Comparison of ENCODE assay signal across 9 cellular contexts in the genomic region with DNA sequence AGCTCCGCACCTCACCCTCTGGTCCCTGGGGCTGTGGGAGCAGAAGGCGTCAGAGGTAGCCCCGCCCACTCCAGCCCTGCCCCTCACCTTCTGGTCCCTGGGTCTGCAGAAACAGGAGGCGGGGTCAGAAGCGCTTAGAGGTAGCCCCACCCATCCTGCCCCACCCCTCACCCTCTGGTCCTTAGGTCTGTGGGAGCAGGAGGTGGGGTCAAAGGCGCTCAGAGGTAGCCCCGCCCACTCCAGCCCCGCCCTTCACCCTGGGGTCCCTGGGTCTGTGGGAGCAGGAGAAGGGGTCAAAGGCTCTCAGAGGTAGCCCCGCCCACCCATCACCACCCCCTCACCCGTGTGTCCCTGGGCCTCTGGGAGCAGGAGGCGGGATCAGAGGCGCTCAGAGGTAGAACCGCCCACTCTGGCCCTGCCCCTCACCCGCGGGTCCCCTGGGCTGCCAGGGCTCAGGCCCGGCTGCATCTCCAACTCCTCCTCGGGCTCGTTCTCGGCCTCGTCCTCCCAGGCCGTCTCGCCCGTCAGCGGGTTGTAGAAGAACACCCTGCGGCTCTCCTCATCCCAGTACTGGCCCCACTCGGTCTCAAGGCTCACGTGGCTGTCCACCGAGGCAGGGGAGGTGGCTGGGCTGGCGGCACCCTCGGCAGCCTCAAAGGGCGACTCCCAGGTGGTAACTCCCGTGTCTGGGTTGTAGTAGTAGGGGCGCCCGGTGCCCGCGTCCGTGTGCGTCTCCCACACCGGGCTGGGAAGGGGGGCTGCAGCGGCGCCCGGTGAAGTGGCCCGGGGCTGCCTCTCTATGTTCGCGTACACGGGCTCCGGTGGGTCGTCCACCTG. TPM values are rescaled to one million over a fixed set of nuclear protein-coding genes. Genes with fewer than 3 reads are reported as not detected.
DNase-seq lines count a peak whose midpoint lies in the region; ATAC-seq and TF ChIP-seq lines count a peak whose summit lies in the region.
"Had no signal": no experiment of that assay in that cellular context is flagged by ENCODE, and none has a peak within 500 bp of the region (broad histone marks: within the 10 kb centered on the region; RNA-seq: fewer than 3 reads in every experiment).

No MANE protein-coding gene starts in this region.

- peak in 1 of 3 donors; percentile 54 for DNase-seq in CD4-positive, CD25-positive, alpha-beta regulatory T cell
- DNase-seq in NAMALWA (ENCODE audit: low spot score) (peak; percentile 33), fibroblast of lung (ENCODE audit: low read depth in 2 of 2) (peak in 1 of 2 donors; percentile 15), neural progenitor cell (ENCODE audit: low spot score) (peak; percentile 97), DMS114 treated with DMSO at 0.1 percent for 48 hours (lab: John Stamatoyannopoulos, UW; ENCODE audit: unreplicated experiment) (no peak), kidney glomerular epithelial cell (lab: John Stamatoyannopoulos, UW) (no peak), PC-9 (no peak)
- DNase-seq: effector memory CD8-positive, alpha-beta T cell had no signal

- H3K9me3 Mint-ChIP-seq in CD4-positive, CD25-positive, alpha-beta regulatory T cell, result no peaks in the 10 kb centered on the region
- H3K9me3 Mint-ChIP-seq in neural progenitor cell, result no peaks in the 10 kb centered on the region
- H3K9me3 Mint-ChIP-seq: effector memory CD8-positive, alpha-beta T cell had no signal

- CTCF ChIA-PET in PC-9 (lab: Charles Lee), result no interaction called here

- H2AFZ ChIP-seq in fibroblast of lung (ENCODE audit: low read length) (peak overlapping the region; percentile 39), neural progenitor cell (replicated peaks) (peak overlapping the region; percentile 90), PC-9 (no peak overlapping the region)

- no peak overlapping the region for H3K27ac ChIP-seq in CD4-positive, CD25-positive, alpha-beta regulatory T cell (ENCODE audit: insufficient read depth, low read length, poor library complexity, severe bottlenecking)
- H3K27ac ChIP-seq in fibroblast of lung (ENCODE audit: insufficient read depth, low read length) (no peak overlapping the region), neural progenitor cell (no peak overlapping the region), PC-9 (no peak overlapping the region)

- BruUV-seq in PC-9 (replicated peaks; lab: Mats Ljungman, UMichigan), result no TSS peak

- peaks cover 30% of the 10 kb centered on the region for H3K36me3 Mint-ChIP-seq in CD4-positive, CD25-positive, alpha-beta regulatory T cell
- H3K36me3 Mint-ChIP-seq in neural progenitor cell, result no peaks in the 10 kb centered on the region

- POLR2A ChIA-PET in PC-9 (lab: Charles Lee; ENCODE audit: unreplicated experiment), result no interaction called here

- H3F3A ChIP-seq in neural progenitor cell (ENCODE audit: low read depth), result peaks cover 4% of the 10 kb centered on the region
- H3F3A ChIP-seq in PC-9 (ENCODE audit: insufficient read depth, low read depth), result peaks cover 33% of the 10 kb centered on the region; the same call in 1 of the 2 replicates

- no peak overlapping the region for H3K9ac ChIP-seq in fibroblast of lung (ENCODE audit: insufficient read depth, low read length)
- no peak overlapping the region for H3K9ac ChIP-seq in neural progenitor cell

- intact Hi-C loops in PC-9 (cut with micrococcal nuclease; ENCODE audit: unreplicated experiment), result no loop called here

- no peaks in the 10 kb centered on the region for H3K9me3 ChIP-seq in CD4-positive, CD25-positive, alpha-beta regulatory T cell (ENCODE audit: control insufficient read depth in 2 of 2, low read length in 2 of 2)
- H3K9me3 ChIP-seq in fibroblast of lung (ENCODE audit: control insufficient read depth, insufficient read depth, low read depth, low read length) (no peaks in the 10 kb centered on the region), neural progenitor cell (ENCODE audit: low read depth) (no peaks in the 10 kb centered on the region), PC-9 (ENCODE audit: insufficient read depth, low read depth) (no peaks in the 10 kb centered on the region)

- TF ChIP-seq CTCF in fibroblast of lung (conservative IDR thresholded peaks at IDR 0.05 in 1 of 2, IDR thresholded peaks at IDR 0.05 in 1 of 2; ENCODE audit: low read depth in 1 of 2, low read length in 2 of 2) (no peak), neural progenitor cell (IDR thresholded peaks at IDR 0.05) (no peak), PC-9 (conservative IDR thresholded peaks at IDR 0.05) (no peak)

- peaks cover 40% of the 10 kb centered on the region for H3K4me1 ChIP-seq in CD4-positive, CD25-positive, alpha-beta regulatory T cell (ENCODE audit: control insufficient read depth, insufficient read depth, low read length, poor library complexity, severe bottlenecking)
- H3K4me1 ChIP-seq in fibroblast of lung (ENCODE audit: control insufficient read depth, extremely low read depth, insufficient read depth, low read length), result peaks cover 2% of the 10 kb centered on the region
- peaks cover 13% of the 10 kb centered on the region for H3K4me1 ChIP-seq in neural progenitor cell
- H3K4me1 ChIP-seq in PC-9 (replicated peaks; ENCODE audit: insufficient read depth), result no peaks in the 10 kb centered on the region

- H3K4me3 ChIP-seq in CD4-positive, CD25-positive, alpha-beta regulatory T cell (ENCODE audit: low read depth, low read length), result no peak overlapping the region
- H3K4me3 ChIP-seq in fibroblast of lung (replicated peaks in 1 of 4; ENCODE audit: control extremely low read depth in 1 of 4, insufficient read depth in 1 of 4, low read depth in 3 of 4, low read length in 4 of 4) (no peak overlapping the region), neural progenitor cell (peak overlapping the region; percentile 51), PC-9 (no peak overlapping the region)

- peaks cover 0 to 49% (median 32%) of the 10 kb centered on the region in 4 donors for H3K4me1 Mint-ChIP-seq in CD4-positive, CD25-positive, alpha-beta regulatory T cell
- H3K4me1 Mint-ChIP-seq in neural progenitor cell, result peaks cover 24% of the 10 kb centered on the region

- no peaks in the 10 kb centered on the region for H3K27me3 Mint-ChIP-seq in CD4-positive, CD25-positive, alpha-beta regulatory T cell
- H3K27me3 Mint-ChIP-seq in neural progenitor cell (ENCODE audit: insufficient read depth, low read depth), result peaks cover 4% of the 10 kb centered on the region
- H3K27me3 Mint-ChIP-seq: effector memory CD8-positive, alpha-beta T cell had no signal

- no peaks in the 10 kb centered on the region for H3K27me3 ChIP-seq in CD4-positive, CD25-positive, alpha-beta regulatory T cell (ENCODE audit: control insufficient read depth, insufficient read depth, low read length)
- H3K27me3 ChIP-seq in fibroblast of lung (ENCODE audit: control insufficient read depth, insufficient read depth, low read length) (peaks cover 8% of the 10 kb centered on the region), neural progenitor cell (no peaks in the 10 kb centered on the region), PC-9 (ENCODE audit: insufficient read depth, low read depth) (no peaks in the 10 kb centered on the region)

- H4K20me1 ChIP-seq in fibroblast of lung (ENCODE audit: control insufficient read depth, extremely low read depth, insufficient read depth, low read length) (peaks cover 2% of the 10 kb centered on the region), neural progenitor cell (ENCODE audit: low read depth) (no peaks in the 10 kb centered on the region), PC-9 (ENCODE audit: insufficient read depth) (peaks cover 60% of the 10 kb centered on the region)

- H3K36me3 ChIP-seq in CD4-positive, CD25-positive, alpha-beta regulatory T cell (ENCODE audit: control insufficient read depth, insufficient read depth, low read length), result peaks cover 58% of the 10 kb centered on the region
- no peaks in the 10 kb centered on the region for H3K36me3 ChIP-seq in fibroblast of lung (ENCODE audit: control insufficient read depth, insufficient read depth, low read length)
- H3K36me3 ChIP-seq in neural progenitor cell, result no peaks in the 10 kb centered on the region
- peaks cover 42% of the 10 kb centered on the region for H3K36me3 ChIP-seq in PC-9 (ENCODE audit: low read depth)

- no peaks in the 10 kb centered on the region for H3K9me2 ChIP-seq in PC-9 (ENCODE audit: insufficient read depth)

- H3K27ac Mint-ChIP-seq in CD4-positive, CD25-positive, alpha-beta regulatory T cell, result peak overlapping the region in 2 of 3 donors; percentile 15 to 44
- no peak overlapping the region for H3K27ac Mint-ChIP-seq in neural progenitor cell

- H3K4me2 ChIP-seq in fibroblast of lung (ENCODE audit: extremely low read depth, insufficient read depth, low read length), result peak overlapping the region; percentile 59
- peak overlapping the region; percentile 87 for H3K4me2 ChIP-seq in neural progenitor cell
- H3K4me2 ChIP-seq in PC-9, result no peak overlapping the region

- H3K79me2 ChIP-seq in fibroblast of lung (ENCODE audit: control insufficient read depth, insufficient read depth, low read length), result no peaks in the 10 kb centered on the region
- H3K79me2 ChIP-seq in neural progenitor cell (ENCODE audit: low read depth), result no peaks in the 10 kb centered on the region
- peaks cover 32% of the 10 kb centered on the region for H3K79me2 ChIP-seq in PC-9 (ENCODE audit: low read depth)

- ATAC-seq in CD4-positive, CD25-positive, alpha-beta regulatory T cell (ENCODE audit: low read depth in 2 of 2), result no peak
- no peak for ATAC-seq in GM21360 (IDR thresholded peaks at IDR 0.05; ENCODE audit: unreplicated experiment)
- ATAC-seq: effector memory CD8-positive, alpha-beta T cell had no signal

- peak overlapping the region in 1 of 4 donors; percentile 96 for H3K4me3 Mint-ChIP-seq in CD4-positive, CD25-positive, alpha-beta regulatory T cell
- peak overlapping the region; percentile 72 for H3K4me3 Mint-ChIP-seq in neural progenitor cell
- H3K4me3 Mint-ChIP-seq: effector memory CD8-positive, alpha-beta T cell had no signal

RNA-seq across cellular contexts. Expression of a gene that starts 27.2 kb away (rescaled TPM):
- total RNA-seq in CD4-positive, CD25-positive, alpha-beta regulatory T cell, result 78.5 TPM
- polyA plus RNA-seq in CD4-positive, CD25-positive, alpha-beta regulatory T cell, result 10 to 100 TPM; 23.9 to 27.7 (median 25.6) TPM
- total RNA-seq in fibroblast of lung, result 1.5 and 3.3 TPM in 2 replicates
- polyA plus RNA-seq in fibroblast of lung, result 0.57 and 0.95 TPM in 2 replicates
- 0.57 and 1.3 TPM in 2 replicates for polyA plus RNA-seq in fibroblast of lung (2012)
- 0.35 and 0.93 TPM in 2 replicates for polyA minus RNA-seq in fibroblast of lung (ENCODE audit: low replicate concordance)
- 1.0 and 3.0 TPM in 2 replicates for total RNA-seq in neural progenitor cell (ENCODE audit: low replicate concordance)
- 60.6 and 61.4 TPM in 2 replicates for total RNA-seq in PC-9 (2021)

Comparison
In these comparisons a context has a peak if more than half of its experiments do, and no peak if none do; other contexts are left out.
1. DNase-seq: peak in NAMALWA (single experiment) and neural progenitor cell (single experiment); none in DMS114 treated with DMSO at 0.1 percent for 48 hours (single experiment), kidney glomerular epithelial cell (single experiment) and PC-9 (0 of 2).
2. RNA of a gene that starts 27.2 kb away (total RNA-seq): 78.5 TPM in CD4-positive, CD25-positive, alpha-beta regulatory T cell (single experiment) and 60.6 to 61.4 TPM in PC-9; 1.5 to 3.3 TPM in fibroblast of lung and 1.0 to 3.0 TPM in neural progenitor cell; every median in the first group is over 10 times any median in the second.